Comparison of ENCODE assay signal across 1 cellular context in genomic region chr11:68053117-68053516, GRCh38.
TF ChIP-seq lines count a peak whose summit lies in the region.

No MANE protein-coding gene starts in this region.

TF ChIP-seq in H1, 55 proteins besides CTCF, POLR2A, EP300 and RAD21:
- TF ChIP-seq POLR2AphosphoS5 (IDR thresholded peaks at IDR 0.05; ENCODE audit: low read depth, low read length): peak; percentile 81; the same call in 1 of the 2 replicates
- TF ChIP-seq RNF2 (IDR thresholded peaks at IDR 0.05; ENCODE audit: borderline replicate concordance, low read depth, low read length, missing control alignments, poor library complexity, severe bottlenecking): no peak
